In the genomic region with DNA sequence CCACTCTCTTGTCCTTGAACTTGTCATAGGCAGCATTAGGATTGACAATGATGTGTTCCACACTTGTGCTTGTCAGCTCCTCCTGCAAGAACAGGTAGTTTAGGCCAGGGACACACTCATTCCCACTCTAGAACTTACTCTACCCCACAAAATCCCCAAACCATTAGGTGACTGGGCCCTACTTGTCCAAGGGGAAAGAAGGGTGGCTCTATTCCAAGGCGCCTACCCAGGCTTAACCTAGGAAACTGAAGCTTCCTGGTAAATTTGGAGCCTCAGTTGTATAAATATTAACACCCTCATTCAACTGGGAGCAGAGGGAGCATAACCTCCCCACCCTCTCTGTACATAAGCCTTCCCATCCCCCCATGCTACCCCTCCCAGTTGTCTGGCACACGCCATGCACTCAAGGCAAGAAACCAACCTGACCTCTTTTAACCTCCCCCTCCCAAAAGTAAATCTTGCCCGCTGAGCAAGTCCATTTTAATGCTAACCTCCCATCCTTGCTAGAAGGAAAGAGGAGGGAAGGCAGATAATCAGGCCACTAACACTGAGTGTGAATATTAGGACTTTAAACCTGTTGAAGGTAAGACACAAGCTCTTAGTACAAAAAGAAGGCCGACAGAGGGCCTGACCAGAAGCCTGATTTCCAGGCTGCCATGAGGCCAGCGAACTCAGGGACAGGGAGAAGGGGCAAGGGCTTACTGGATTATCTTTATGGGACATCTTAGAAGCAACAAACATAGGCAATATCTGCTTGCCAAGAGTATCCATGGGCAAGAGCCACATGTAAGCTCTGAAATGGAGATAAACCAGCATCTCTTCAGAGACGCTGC, we compare ENCODE assay signal across 37 cellular contexts. TPM values are rescaled to one million over a fixed set of nuclear protein-coding genes. Genes with fewer than 3 reads are reported as not detected.
DNase-seq lines count a peak whose midpoint lies in the region; ATAC-seq, FAIRE-seq and TF ChIP-seq lines count a peak whose summit lies in the region.
"Had no signal": no experiment of that assay in that cellular context is flagged by ENCODE, and none has a peak within 500 bp of the region (broad histone marks: within the 10 kb centered on the region; RNA-seq: fewer than 3 reads in every experiment).

No MANE protein-coding gene starts in this region.

- RAD21 ChIA-PET in GM12878 (lab: Charles Lee; ENCODE audit: unreplicated experiment) = no interaction called here

- H3K27ac Mint-ChIP-seq in activated naive CD8-positive, alpha-beta T cell = peak overlapping the region; percentile 29
- no peak overlapping the region for H3K27ac Mint-ChIP-seq in activated naive CD8-positive, alpha-beta T cell treated with anti-CD3 and anti-CD28 coated beads for 36 hours
- H3K27ac Mint-ChIP-seq: activated CD4-positive, alpha-beta T cell treated with anti-CD3 and anti-CD28 coated beads, Interleukin-2, amount 10 ng/mL, durations not matched to agents 24 days and 14 days; activated CD8-positive, alpha-beta memory T cell treated with anti-CD3 and anti-CD28 coated beads, Interleukin-2, amount 10 ng/mL, durations not matched to agents 7 days and 5 days; activated naive CD8-positive, alpha-beta T cell treated with anti-CD3 and anti-CD28 coated beads, Interleukin-2, amount 10 ng/mL, durations not matched to agents 7 days and 5 days; dendritic cell treated with granulocyte-macrophage colony-stimulating factor and Interleukin-4, amounts not matched to agents 40 ng/mL and 50 ng/mL, for 4 days; T-helper 1 cell treated with Interleukin-12 subunit alpha and Interleukin-12 subunit beta and Interleukin-4 antibody, amounts not matched to agents 30 μg/mL and 1 μg/mL, for 36 hours had no signal

- DNase-seq in activated naive CD8-positive, alpha-beta T cell treated with anti-CD3 and anti-CD28 coated beads for 36 hours = no peak
- DNase-seq in GM12878 (ENCODE audit: low read depth, low spot score) (no peak), sigmoid colon (no peak), LoVo (ENCODE audit: low spot score) (no peak)
- DNase-seq: ACHN; activated CD4-positive, alpha-beta T cell treated with anti-CD3 and anti-CD28 coated beads, Interleukin-2, amount 10 ng/mL, durations not matched to agents 24 days and 14 days; activated CD8-positive, alpha-beta memory T cell treated with anti-CD3 and anti-CD28 coated beads, Interleukin-2, amount 10 ng/mL, durations not matched to agents 7 days and 5 days; activated naive CD8-positive, alpha-beta T cell treated with anti-CD3 and anti-CD28 coated beads, Interleukin-2, amount 10 ng/mL, durations not matched to agents 7 days and 5 days; activated T-cell treated with anti-CD3 and anti-CD28 coated beads, Interleukin-2, amount 50 U/mL, for 48 hours; BE2C; COR-L47; DMS79; GF-D8; hippocampal formation; immature natural killer cell; mesenchymal stem cell; naive B cell; NCI-H1436 treated with DMSO at 0.1 percent for 48 hours; NCI-H2107; NCI-H446; NCI-H82; stimulated activated CD4-positive, alpha-beta T cell treated with anti-CD3 and anti-CD28 coated beads, Interleukin-4, amount 100 ng/mL, for 4 hours; stimulated activated naive CD4-positive, alpha-beta T cell; testis had no signal

- no peak for TF ChIP-seq CTCF in GM12878 (IDR thresholded peaks at IDR 0.05 in 2 of 3, conservative IDR thresholded peaks at IDR 0.05 in 1 of 3; ENCODE audit: control insufficient read depth in 2 of 3, extremely low read depth in 1 of 3, insufficient read depth in 1 of 3, low read depth in 3 of 3, low read length in 3 of 3)
- TF ChIP-seq CTCF in sigmoid colon (IDR thresholded peaks at IDR 0.05) = no peak

- peaks cover 5% of the 10 kb centered on the region for H3K36me3 Mint-ChIP-seq in activated naive CD8-positive, alpha-beta T cell
- H3K36me3 Mint-ChIP-seq in activated naive CD8-positive, alpha-beta T cell treated with anti-CD3 and anti-CD28 coated beads for 36 hours = peaks cover 12% of the 10 kb centered on the region

- H3K27me3 ChIP-seq in GM12878 (replicated peaks in 1 of 2; ENCODE audit: control insufficient read depth in 2 of 2, insufficient read depth in 2 of 2, low read length in 1 of 2) (no peaks in the 10 kb centered on the region), mucosa of rectum (ENCODE audit: control insufficient read depth in 2 of 2, insufficient read depth in 2 of 2, low read length in 2 of 2) (no peaks in the 10 kb centered on the region), sigmoid colon (no peaks in the 10 kb centered on the region)
- H3K27me3 ChIP-seq: ascending aorta, BE2C, testis had no signal

- no peak overlapping the region for H3K27ac ChIP-seq in GM12878 (ENCODE audit: control insufficient read depth, insufficient read depth)
- peak overlapping the region; percentile 52 to 56 for H3K27ac ChIP-seq in mucosa of rectum (ENCODE audit: low read depth in 2 of 2, low read length in 2 of 2)
- H3K27ac ChIP-seq in sigmoid colon = no peak overlapping the region
- H3K27ac ChIP-seq: ascending aorta, KMS-11, SK-N-MC, testis had no signal

- H3K4me1 ChIP-seq in GM12878 (ENCODE audit: control insufficient read depth, insufficient read depth, low read length) (no peaks in the 10 kb centered on the region), mucosa of rectum (ENCODE audit: control insufficient read depth in 2 of 2, insufficient read depth in 2 of 2, low read length in 2 of 2) (peaks cover 12 to 21% of the 10 kb centered on the region in 2 donors), sigmoid colon (peaks cover 0 to 5% (median 1%) of the 10 kb centered on the region in 4 donors)
- H3K4me1 ChIP-seq: ascending aorta, BE2C, prostate gland, testis had no signal

- TF ChIP-seq POLR2A in GM12878 (IDR thresholded peaks at IDR 0.05; ENCODE audit: low read depth, low read length) = 0 out of 2 replicates have a peak, but pooled peaks have one; percentile 13
- no peak for TF ChIP-seq POLR2A in sigmoid colon (IDR thresholded peaks at IDR 0.05)

- H3K9me3 ChIP-seq in GM12878 (replicated peaks; ENCODE audit: control insufficient read depth, insufficient read depth, low read length) (no peaks in the 10 kb centered on the region), mucosa of rectum (ENCODE audit: control insufficient read depth in 2 of 2, low read length in 2 of 2) (no peaks in the 10 kb centered on the region), sigmoid colon (no peaks in the 10 kb centered on the region)
- H3K9me3 ChIP-seq: ascending aorta, BE2C, prostate gland, testis had no signal

- H4K20me1 ChIP-seq in GM12878 (ENCODE audit: control insufficient read depth, insufficient read depth) = no peaks in the 10 kb centered on the region

- CTCF ChIA-PET in GM12878 (lab: Yijun Ruan, JAX) = no interaction called here

- peaks cover 10 to 15% of the 10 kb centered on the region in 2 experiments; a peak in 3 of 4 replicates for H3K36me3 ChIP-seq in GM12878 (ENCODE audit: control insufficient read depth in 2 of 2, insufficient read depth in 2 of 2, low read length in 1 of 2)
- peaks cover 53 to 62% of the 10 kb centered on the region in 2 donors for H3K36me3 ChIP-seq in mucosa of rectum (ENCODE audit: control insufficient read depth in 2 of 2, insufficient read depth in 2 of 2, low read length in 2 of 2)
- peaks cover 34 to 72% (median 46%) of the 10 kb centered on the region in 4 donors for H3K36me3 ChIP-seq in sigmoid colon

- H3K4me3 ChIP-seq in GM12878 (no peak overlapping the region), mucosa of rectum (ENCODE audit: low read length in 2 of 2) (peak overlapping the region in 1 of 2 donors; percentile 14), sigmoid colon (no peak overlapping the region)
- H3K4me3 ChIP-seq: ascending aorta, prostate gland, SK-N-MC, testis had no signal

- SMC1A ChIA-PET in GM12878 (lab: Charles Lee; ENCODE audit: uncharacterized antibody, unreplicated experiment) = no interaction called here

- no peaks in the 10 kb centered on the region for H3K9me3 Mint-ChIP-seq in activated naive CD8-positive, alpha-beta T cell (ENCODE audit: low read depth)
- H3K9me3 Mint-ChIP-seq in activated naive CD8-positive, alpha-beta T cell treated with anti-CD3 and anti-CD28 coated beads for 36 hours = no peaks in the 10 kb centered on the region
- H3K9me3 Mint-ChIP-seq: activated CD4-positive, alpha-beta T cell treated with anti-CD3 and anti-CD28 coated beads, Interleukin-2, amount 10 ng/mL, durations not matched to agents 24 days and 14 days; activated naive CD8-positive, alpha-beta T cell treated with anti-CD3 and anti-CD28 coated beads, Interleukin-2, amount 10 ng/mL, durations not matched to agents 7 days and 5 days; dendritic cell treated with granulocyte-macrophage colony-stimulating factor and Interleukin-4, amounts not matched to agents 40 ng/mL and 50 ng/mL, for 4 days; immature natural killer cell; naive B cell; T-helper 1 cell treated with Interleukin-12 subunit alpha and Interleukin-12 subunit beta and Interleukin-4 antibody, amounts not matched to agents 30 μg/mL and 1 μg/mL, for 36 hours had no signal

- H3K4me3 Mint-ChIP-seq in activated naive CD8-positive, alpha-beta T cell = no peak overlapping the region
- no peak overlapping the region for H3K4me3 Mint-ChIP-seq in activated naive CD8-positive, alpha-beta T cell treated with anti-CD3 and anti-CD28 coated beads for 36 hours
- H3K4me3 Mint-ChIP-seq: activated CD4-positive, alpha-beta T cell treated with anti-CD3 and anti-CD28 coated beads, Interleukin-2, amount 10 ng/mL, durations not matched to agents 24 days and 14 days; activated CD8-positive, alpha-beta memory T cell treated with anti-CD3 and anti-CD28 coated beads, Interleukin-2, amount 10 ng/mL, durations not matched to agents 7 days and 5 days; activated naive CD8-positive, alpha-beta T cell treated with anti-CD3 and anti-CD28 coated beads, Interleukin-2, amount 10 ng/mL, durations not matched to agents 7 days and 5 days; dendritic cell treated with granulocyte-macrophage colony-stimulating factor and Interleukin-4, amounts not matched to agents 40 ng/mL and 50 ng/mL, for 4 days; immature natural killer cell; naive B cell; T-helper 1 cell treated with Interleukin-12 subunit alpha and Interleukin-12 subunit beta and Interleukin-4 antibody, amounts not matched to agents 30 μg/mL and 1 μg/mL, for 36 hours had no signal

- no peak overlapping the region for H3K4me2 ChIP-seq in GM12878 (ENCODE audit: control insufficient read depth, insufficient read depth)
- H3K4me2 ChIP-seq: KMS-11 had no signal

- in situ Hi-C loops in GM12878 (cut with MboI) = no loop called here

- no peaks in the 10 kb centered on the region for H3K27me3 Mint-ChIP-seq in activated naive CD8-positive, alpha-beta T cell
- H3K27me3 Mint-ChIP-seq in activated naive CD8-positive, alpha-beta T cell treated with anti-CD3 and anti-CD28 coated beads for 36 hours = no peaks in the 10 kb centered on the region
- H3K27me3 Mint-ChIP-seq: activated CD4-positive, alpha-beta T cell treated with anti-CD3 and anti-CD28 coated beads, Interleukin-2, amount 10 ng/mL, durations not matched to agents 24 days and 14 days; activated CD8-positive, alpha-beta memory T cell treated with anti-CD3 and anti-CD28 coated beads, Interleukin-2, amount 10 ng/mL, durations not matched to agents 7 days and 5 days; activated naive CD8-positive, alpha-beta T cell treated with anti-CD3 and anti-CD28 coated beads, Interleukin-2, amount 10 ng/mL, durations not matched to agents 7 days and 5 days; dendritic cell treated with granulocyte-macrophage colony-stimulating factor and Interleukin-4, amounts not matched to agents 40 ng/mL and 50 ng/mL, for 4 days; naive B cell had no signal

- FAIRE-seq in GM12878 (lab: Jason Lieb, UNC) = no peak
- FAIRE-seq: endometrium, frontal cortex, GM19239 had no signal

- no peak overlapping the region for H2AFZ ChIP-seq in GM12878 (ENCODE audit: control insufficient read depth, low read depth, low read length)

- TF ChIP-seq RAD21 in GM12878 (IDR thresholded peaks at IDR 0.05; ENCODE audit: insufficient read depth, low read depth, low read length) = no peak

- intact Hi-C loops in GM12878 (cut with micrococcal nuclease; ENCODE audit: unreplicated experiment) = no loop called here
- intact Hi-C loops in sigmoid colon (cut with DNase I) = no loop called here

- no peaks in the 10 kb centered on the region for H3K79me2 ChIP-seq in GM12878 (ENCODE audit: control insufficient read depth, insufficient read depth, low read length)

- WGBS in GM12878 (ENCODE audit: insufficient coverage, insufficient replicate concordance, low lambda C conversion rate, missing lambda C conversion rate) = 77% methylated on average over 6 of the region's 6 CpGs
- 45 to 72% methylated on average over 6 of the region's 6 CpGs for WGBS in sigmoid colon, 2 donors

- no TSS peak for BruUV-seq in GM12878 (replicated peaks; lab: Mats Ljungman, UMichigan)

- H3K9ac ChIP-seq in GM12878 (ENCODE audit: control insufficient read depth, insufficient read depth, low read length) = no peak overlapping the region
- H3K9ac ChIP-seq in mucosa of rectum (ENCODE audit: low read depth in 1 of 2, low read length in 2 of 2) = no peak overlapping the region
- H3K9ac ChIP-seq: KMS-11 had no signal

- TF ChIP-seq EP300 in GM12878 (IDR thresholded peaks at IDR 0.05; ENCODE audit: borderline replicate concordance in 1 of 2, control insufficient read depth in 1 of 2, low read depth in 2 of 2, low read length in 2 of 2) (no peak), sigmoid colon (IDR thresholded peaks at IDR 0.05) (no peak)

- POLR2A ChIA-PET in GM12878 (lab: Charles Lee) = interaction anchor here (0.7 to 1.3 kb wide), 2 partner anchors 11 to 16 kb away, joined by 3 to 4 read pairs; partner anchors contain the start of gene DCTN2

- H3K4me1 Mint-ChIP-seq in activated naive CD8-positive, alpha-beta T cell (ENCODE audit: low read depth) = no peaks in the 10 kb centered on the region
- H3K4me1 Mint-ChIP-seq in activated naive CD8-positive, alpha-beta T cell treated with anti-CD3 and anti-CD28 coated beads for 36 hours = peaks cover 5% of the 10 kb centered on the region
- H3K4me1 Mint-ChIP-seq: activated CD8-positive, alpha-beta memory T cell treated with anti-CD3 and anti-CD28 coated beads, Interleukin-2, amount 10 ng/mL, durations not matched to agents 7 days and 5 days; immature natural killer cell had no signal

- ATAC-seq in GM12878 (no peak), HG03108 (IDR thresholded peaks at IDR 0.05; ENCODE audit: unreplicated experiment) (no peak)
- ATAC-seq: activated CD8-positive, alpha-beta memory T cell treated with anti-CD3 and anti-CD28 coated beads, Interleukin-2, amount 10 ng/mL, durations not matched to agents 7 days and 5 days; sciatic nerve had no signal

RNA-seq across cellular contexts. Expression of gene DCTN2, which starts 11.0 kb away (rescaled TPM):
- total RNA-seq in activated naive CD8-positive, alpha-beta T cell treated with anti-CD3 and anti-CD28 coated beads for 36 hours = 10 to 100 TPM; 73.6 to 81.3 TPM
- 50.6 and 63.3 TPM in 2 replicates for total RNA-seq in GM12878 (2013; cell fraction: nucleolus; rRNA removed)
- total RNA-seq in GM12878 (2014; rRNA removed) (80.8 and 115 TPM in 2 replicates), GM12878 (2014; rRNA removed; fragmentation: Illumina TruSeq; extraction: Trizol) (81.4 and 83.9 TPM in 2 replicates), GM12878 (2021) (87.3 and 87.4 TPM in 2 replicates), sigmoid colon (100 to 1,000 TPM; 118 to 194 (median 141) TPM)
- 67.2 TPM for polyA plus RNA-seq in GM12878 (2011; ENCODE audit: low read depth)
- polyA plus RNA-seq in GM12878 (2011; rRNA removed) (85.1 and 88.9 TPM in 2 replicates), GM12878 (2014; fragmentation: Illumina TruSeq; extraction: Trizol) (139 and 171 TPM in 2 replicates), GM12878 (2014; fragmentation: Nextera tagmentation; extraction: Ambion mirVana) (10 to 100 TPM; 32.3 to 60.7 TPM), GM12878 (2014; rRNA removed) (113 TPM in 2 replicates), GM12878 (2016; fragmentation: Nextera tagmentation; extraction: Ambion mirVana) (100 to 1,000 TPM; 115 to 117 TPM), sigmoid colon (100 to 1,000 TPM; 141 to 204 (median 172) TPM)
- 79.6 and 95.9 TPM in 2 replicates for polyA plus RNA-seq in GM12878 (2011; cell fraction: cytosol; rRNA removed)
- polyA plus RNA-seq in GM12878 (2011; cell fraction: nucleus; rRNA removed) = 72.6 and 91.7 TPM in 2 replicates
- polyA plus RNA-seq in GM12878 (2012) = 68.9 and 75.1 TPM in 2 replicates
- 66.8 and 93.9 TPM in 2 replicates for polyA minus RNA-seq in GM12878 (2011; rRNA and poly(A)+ RNA removed)
- polyA minus RNA-seq in GM12878 (2011; cell fraction: cytosol; rRNA and poly(A)+ RNA removed) = 47.0 and 53.5 TPM in 2 replicates
- polyA minus RNA-seq in GM12878 (2011; cell fraction: nucleus; rRNA and poly(A)+ RNA removed) = 25.4 and 26.2 TPM in 2 replicates

RNA-seq across cellular contexts. Expression of gene MBD6, which starts 13.4 kb away (rescaled TPM):
- total RNA-seq in activated naive CD8-positive, alpha-beta T cell treated with anti-CD3 and anti-CD28 coated beads for 36 hours = 10 to 100 TPM; 38.5 to 44.8 TPM
- total RNA-seq in GM12878 (2013; cell fraction: nucleolus; rRNA removed) = 16.4 and 19.1 TPM in 2 replicates
- 3.1 and 4.6 TPM in 2 replicates for total RNA-seq in GM12878 (2014; rRNA removed)
- total RNA-seq in GM12878 (2014; rRNA removed; fragmentation: Illumina TruSeq; extraction: Trizol) = 3.5 and 3.7 TPM in 2 replicates
- total RNA-seq in GM12878 (2021) = 41.5 and 52.7 TPM in 2 replicates
- polyA plus RNA-seq in GM12878 (2011; ENCODE audit: low read depth) = 12.0 TPM
- polyA plus RNA-seq in GM12878 (2011; rRNA removed) = 2.0 and 3.8 TPM in 2 replicates
- 1.8 and 1.9 TPM in 2 replicates for polyA plus RNA-seq in GM12878 (2011; cell fraction: cytosol; rRNA removed)
- polyA plus RNA-seq in GM12878 (2011; cell fraction: nucleus; rRNA removed) = 43.1 and 56.1 TPM in 2 replicates
- polyA plus RNA-seq in GM12878 (2012) = 18.4 and 22.0 TPM in 2 replicates
- 5.9 and 12.7 TPM in 2 replicates for polyA plus RNA-seq in GM12878 (2014; fragmentation: Illumina TruSeq; extraction: Trizol)
- 1 to 10 TPM; 1.5 to 5.5 TPM for polyA plus RNA-seq in GM12878 (2014; fragmentation: Nextera tagmentation; extraction: Ambion mirVana)
- polyA plus RNA-seq in GM12878 (2014; rRNA removed) = 20.2 and 24.3 TPM in 2 replicates
- polyA plus RNA-seq in GM12878 (2016; fragmentation: Nextera tagmentation; extraction: Ambion mirVana) = 1 to 10 TPM; 8.1 to 8.6 TPM
- polyA minus RNA-seq in GM12878 (2011; rRNA and poly(A)+ RNA removed) = 4.3 and 5.9 TPM in 2 replicates
- 3.6 and 6.3 TPM in 2 replicates for polyA minus RNA-seq in GM12878 (2011; cell fraction: cytosol; rRNA and poly(A)+ RNA removed)
- polyA minus RNA-seq in GM12878 (2011; cell fraction: nucleus; rRNA and poly(A)+ RNA removed) = 11.7 and 19.9 TPM in 2 replicates
- 10 to 100 TPM; 13.5 to 23.5 (median 16.0) TPM for total RNA-seq in sigmoid colon
- polyA plus RNA-seq in sigmoid colon = 10 to 100 TPM; 16.2 to 52.8 (median 17.1) TPM

RNA-seq across cellular contexts. Expression of gene KIF5A, which starts 13.9 kb away (rescaled TPM):
- total RNA-seq in activated naive CD8-positive, alpha-beta T cell treated with anti-CD3 and anti-CD28 coated beads for 36 hours = 1 to 10 TPM; 1.5 to 1.7 TPM
- 0.73 and 0.77 TPM in 2 replicates for total RNA-seq in GM12878 (2013; cell fraction: nucleolus; rRNA removed)
- total RNA-seq in GM12878 (2014; rRNA removed) (1.0 and 1.1 TPM in 2 replicates), GM12878 (2014; rRNA removed; fragmentation: Illumina TruSeq; extraction: Trizol) (1.1 and 1.3 TPM in 2 replicates), GM12878 (2021) (2.2 and 2.9 TPM in 2 replicates), sigmoid colon (1 to 10 TPM; 3.6 to 8.9 (median 6.9) TPM)
- 0.24 TPM for polyA plus RNA-seq in GM12878 (2011; ENCODE audit: low read depth)
- polyA plus RNA-seq in GM12878 (2011; rRNA removed) (0.48 and 0.56 TPM in 2 replicates), GM12878 (2014; fragmentation: Illumina TruSeq; extraction: Trizol) (2.0 and 2.2 TPM in 2 replicates), GM12878 (2014; fragmentation: Nextera tagmentation; extraction: Ambion mirVana) (under 1 TPM; 0.35 to 0.44 TPM), GM12878 (2014; rRNA removed) (1.7 and 2.0 TPM in 2 replicates), GM12878 (2016; fragmentation: Nextera tagmentation; extraction: Ambion mirVana) (under 1 TPM; 0.69 to 0.92 TPM), sigmoid colon (1 to 10 TPM in 1 of 3 donors, under 1 TPM in 2; under 0.01 to 3.5 (median 0.46) TPM)
- polyA plus RNA-seq in GM12878 (2011; cell fraction: cytosol; rRNA removed) = 0.30 and 0.31 TPM in 2 replicates
- polyA plus RNA-seq in GM12878 (2011; cell fraction: nucleus; rRNA removed) = 1.2 and 1.5 TPM in 2 replicates
- polyA plus RNA-seq in GM12878 (2012) = 0.51 and 0.79 TPM in 2 replicates
- polyA minus RNA-seq in GM12878 (2011; rRNA and poly(A)+ RNA removed) = 0.36 and 0.51 TPM in 2 replicates
- 0.10 TPM in 1 of 2 replicates, not detected in the other for polyA minus RNA-seq in GM12878 (2011; cell fraction: cytosol; rRNA and poly(A)+ RNA removed)
- polyA minus RNA-seq in GM12878 (2011; cell fraction: nucleus; rRNA and poly(A)+ RNA removed) = 0.24 and 0.29 TPM in 2 replicates
- total RNA-seq: ascending aorta had no signal
- polyA plus RNA-seq: immature natural killer cell had no signal

RNA-seq across cellular contexts. Expression of gene DDIT3, which starts 15.7 kb away (rescaled TPM):
- total RNA-seq in activated naive CD8-positive, alpha-beta T cell treated with anti-CD3 and anti-CD28 coated beads for 36 hours = 10 to 100 TPM; 30.7 to 33.4 TPM
- 21.5 and 24.3 TPM in 2 replicates for total RNA-seq in GM12878 (2013; cell fraction: nucleolus; rRNA removed)
- 9.7 and 9.8 TPM in 2 replicates for total RNA-seq in GM12878 (2014; rRNA removed)
- 10.4 and 12.2 TPM in 2 replicates for total RNA-seq in GM12878 (2014; rRNA removed; fragmentation: Illumina TruSeq; extraction: Trizol)
- total RNA-seq in GM12878 (2021) = 8.2 and 9.2 TPM in 2 replicates
- 38.8 TPM for polyA plus RNA-seq in GM12878 (2011; ENCODE audit: low read depth)
- polyA plus RNA-seq in GM12878 (2011; rRNA removed) = 23.6 and 25.0 TPM in 2 replicates
- 14.0 and 15.9 TPM in 2 replicates for polyA plus RNA-seq in GM12878 (2011; cell fraction: cytosol; rRNA removed)
- polyA plus RNA-seq in GM12878 (2011; cell fraction: nucleus; rRNA removed) = 25.8 and 42.9 TPM in 2 replicates
- 41.1 and 47.1 TPM in 2 replicates for polyA plus RNA-seq in GM12878 (2012)
- 10.9 and 13.4 TPM in 2 replicates for polyA plus RNA-seq in GM12878 (2014; fragmentation: Illumina TruSeq; extraction: Trizol)
- 10 to 100 TPM; 26.8 to 28.9 TPM for polyA plus RNA-seq in GM12878 (2014; fragmentation: Nextera tagmentation; extraction: Ambion mirVana)
- 9.9 and 10.1 TPM in 2 replicates for polyA plus RNA-seq in GM12878 (2014; rRNA removed)
- 10 to 100 TPM; 20.0 to 21.7 TPM for polyA plus RNA-seq in GM12878 (2016; fragmentation: Nextera tagmentation; extraction: Ambion mirVana)
- polyA minus RNA-seq in GM12878 (2011; rRNA and poly(A)+ RNA removed) = 17.3 and 23.4 TPM in 2 replicates
- 7.3 and 11.1 TPM in 2 replicates for polyA minus RNA-seq in GM12878 (2011; cell fraction: cytosol; rRNA and poly(A)+ RNA removed)
- polyA minus RNA-seq in GM12878 (2011; cell fraction: nucleus; rRNA and poly(A)+ RNA removed) = 13.8 and 17.0 TPM in 2 replicates
- total RNA-seq in sigmoid colon = 10 to 100 TPM; 30.7 to 48.5 (median 40.7) TPM
- polyA plus RNA-seq in sigmoid colon = 10 to 100 TPM; 42.3 to 52.9 (median 46.7) TPM

RNA-seq across cellular contexts. Expression of gene MARS1, which starts 48.1 kb away (rescaled TPM):
- 100 to 1,000 TPM; 423 to 460 TPM for total RNA-seq in activated naive CD8-positive, alpha-beta T cell treated with anti-CD3 and anti-CD28 coated beads for 36 hours
- total RNA-seq in GM12878 (2013; cell fraction: nucleolus; rRNA removed) = 122 and 126 TPM in 2 replicates
- total RNA-seq in GM12878 (2014; rRNA removed) (138 and 155 TPM in 2 replicates), GM12878 (2014; rRNA removed; fragmentation: Illumina TruSeq; extraction: Trizol) (132 and 151 TPM in 2 replicates), GM12878 (2021) (208 and 212 TPM in 2 replicates), sigmoid colon (10 to 100 TPM; 46.6 to 56.3 (median 53.2) TPM)
- polyA plus RNA-seq in GM12878 (2011; ENCODE audit: low read depth) = 84.1 TPM
- polyA plus RNA-seq in GM12878 (2011; rRNA removed) (61.9 and 108 TPM in 2 replicates), GM12878 (2014; fragmentation: Illumina TruSeq; extraction: Trizol) (161 and 221 TPM in 2 replicates), GM12878 (2014; fragmentation: Nextera tagmentation; extraction: Ambion mirVana) (100 to 1,000 TPM in 1 of 2 experiments, 10 to 100 TPM in 1; 72.3 to 129 TPM), GM12878 (2014; rRNA removed) (137 and 156 TPM in 2 replicates), GM12878 (2016; fragmentation: Nextera tagmentation; extraction: Ambion mirVana) (100 to 1,000 TPM; 255 to 270 TPM), sigmoid colon (10 to 100 TPM; 22.9 to 86.2 (median 25.8) TPM)
- 94.9 and 95.4 TPM in 2 replicates for polyA plus RNA-seq in GM12878 (2011; cell fraction: cytosol; rRNA removed)
- 477 and 501 TPM in 2 replicates for polyA plus RNA-seq in GM12878 (2011; cell fraction: nucleus; rRNA removed)
- polyA plus RNA-seq in GM12878 (2012) = 85.5 and 109 TPM in 2 replicates
- 108 and 144 TPM in 2 replicates for polyA minus RNA-seq in GM12878 (2011; rRNA and poly(A)+ RNA removed)
- 46.5 and 52.1 TPM in 2 replicates for polyA minus RNA-seq in GM12878 (2011; cell fraction: cytosol; rRNA and poly(A)+ RNA removed)
- polyA minus RNA-seq in GM12878 (2011; cell fraction: nucleus; rRNA and poly(A)+ RNA removed) = 102 and 181 TPM in 2 replicates

Comparison
In these comparisons a context has a peak if more than half of its experiments do, and no peak if none do; other contexts are left out.
1. H3K27ac ChIP-seq: peak in mucosa of rectum (2 of 2); none in GM12878 (single experiment) and sigmoid colon (0 of 4).